ENCODE assay signal across 10 cellular contexts in the genomic region with DNA sequence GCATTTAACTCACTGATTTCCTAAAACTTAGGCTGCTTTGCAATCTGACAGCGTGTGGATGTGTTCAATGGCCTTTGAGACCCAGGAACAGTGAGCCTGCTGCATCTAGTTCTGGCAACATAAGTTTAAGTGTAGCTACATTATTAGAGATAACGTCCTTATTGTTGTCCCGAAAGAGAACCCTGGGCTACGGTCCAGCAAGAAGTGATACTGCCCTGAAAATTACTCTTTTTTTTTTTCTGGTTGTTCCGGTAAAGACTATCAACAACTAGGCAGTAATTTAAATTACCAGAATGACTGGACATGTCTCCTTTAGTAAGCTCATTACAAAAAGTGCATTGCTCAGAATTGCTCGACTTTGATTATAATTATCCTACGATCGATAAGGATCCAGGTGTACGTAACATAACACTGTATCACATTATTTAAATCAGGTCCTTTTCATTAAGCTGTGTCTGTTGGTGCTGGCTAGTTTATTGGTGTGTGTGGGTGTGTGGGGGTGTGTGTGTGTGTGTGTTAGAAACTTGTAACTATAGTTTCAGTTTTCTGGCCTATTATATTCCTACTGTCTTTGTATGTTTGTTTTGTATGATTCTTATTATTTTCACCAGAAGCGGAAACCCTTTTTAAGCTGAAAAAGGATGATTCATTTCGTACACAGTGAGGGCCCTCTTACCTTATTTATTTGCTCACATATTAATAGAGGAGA. TPM values are rescaled to one million over a fixed set of nuclear protein-coding genes. Genes with fewer than 3 reads are reported as not detected.
DNase-seq lines count a peak whose midpoint lies in the region; ATAC-seq and TF ChIP-seq lines count a peak whose summit lies in the region.
"Had no signal": no experiment of that assay in that cellular context is flagged by ENCODE, and none has a peak within 500 bp of the region (broad histone marks: within the 10 kb centered on the region; RNA-seq: fewer than 3 reads in every experiment).

No MANE protein-coding gene starts in this region.

- TF ChIP-seq CTCF in adrenal gland (IDR thresholded peaks at IDR 0.05) (no peak), nephron progenitor cell (IDR thresholded peaks at IDR 0.05) (no peak)

- peak overlapping the region; percentile 41 for H3K27ac Mint-ChIP-seq in stimulated activated naive CD8-positive, alpha-beta T cell treated with anti-CD3 and anti-CD28 coated beads, Interleukin-15, Interleukin-2, amounts not matched to agents 100 ng/mL and 50 ng/mL, for 24 hours
- peak overlapping the region; percentile 24 for H3K27ac Mint-ChIP-seq in nephron progenitor cell

- peaks cover 4% of the 10 kb centered on the region for H3K36me3 Mint-ChIP-seq in stimulated activated naive CD8-positive, alpha-beta T cell treated with anti-CD3 and anti-CD28 coated beads, Interleukin-15, Interleukin-2, amounts not matched to agents 100 ng/mL and 50 ng/mL, for 24 hours (ENCODE audit: low read depth)
- peaks cover 4% of the 10 kb centered on the region for H3K36me3 Mint-ChIP-seq in nephron progenitor cell (ENCODE audit: low read depth)

- no peaks in the 10 kb centered on the region for H3K9me3 Mint-ChIP-seq in stimulated activated naive CD8-positive, alpha-beta T cell treated with anti-CD3 and anti-CD28 coated beads, Interleukin-15, Interleukin-2, amounts not matched to agents 100 ng/mL and 50 ng/mL, for 24 hours
- no peaks in the 10 kb centered on the region for H3K9me3 Mint-ChIP-seq in nephron progenitor cell

- 19 to 25% (median 21%) methylated on average over 11 of the region's 11 CpGs for WGBS in adrenal gland, 4 donors

- no peak for DNase-seq in stimulated activated naive CD8-positive, alpha-beta T cell treated with anti-CD3 and anti-CD28 coated beads, Interleukin-15, Interleukin-2, amounts not matched to agents 100 U/mL and 50 U/mL, for 24 hours
- DNase-seq in adrenal gland = peak; percentile 41 to 72 (median 64)
- DNase-seq in nephron progenitor cell = no peak
- no peak for DNase-seq in left colon
- DNase-seq: DMS79, RPMI8226 had no signal

- H3K4me1 ChIP-seq in adrenal gland (replicated peaks in 1 of 2) = peaks cover 7 to 24% of the 10 kb centered on the region in 2 donors

- H3K4me3 ChIP-seq in adrenal gland = peak overlapping the region in 2 of 4 donors; percentile 86 to 90

- intact Hi-C loops in adrenal gland (cut with DNase I) (loop anchor here in 1 of 2 donors (10.0 kb wide), 2 partner anchors 100 to 240 kb away; no protein-coding TSS in a partner anchor), left colon (cut with DNase I, micrococcal nuclease) (no loop called here)

- no peaks in the 10 kb centered on the region for H3K27me3 ChIP-seq in adrenal gland

- no peak for ATAC-seq in stimulated activated naive CD8-positive, alpha-beta T cell treated with anti-CD3 and anti-CD28 coated beads, Interleukin-15, Interleukin-2, amounts not matched to agents 100 U/mL and 50 U/mL, for 24 hours
- ATAC-seq in left colon (no peak), GM18502 (IDR thresholded peaks at IDR 0.05; ENCODE audit: poor library complexity, unreplicated experiment) (no peak), GM21381 (IDR thresholded peaks at IDR 0.05; ENCODE audit: unreplicated experiment) (no peak), HG03045 (IDR thresholded peaks at IDR 0.05; ENCODE audit: unreplicated experiment) (no peak)

- H3K27me3 Mint-ChIP-seq in stimulated activated naive CD8-positive, alpha-beta T cell treated with anti-CD3 and anti-CD28 coated beads, Interleukin-15, Interleukin-2, amounts not matched to agents 100 ng/mL and 50 ng/mL, for 24 hours = peaks cover 43% of the 10 kb centered on the region
- H3K27me3 Mint-ChIP-seq in nephron progenitor cell (ENCODE audit: low read depth, poor library complexity) = no peaks in the 10 kb centered on the region

- no peak for TF ChIP-seq POLR2A in adrenal gland (IDR thresholded peaks at IDR 0.05)

- H3K36me3 ChIP-seq in adrenal gland (replicated peaks in 1 of 2) = no peaks in the 10 kb centered on the region

- peak overlapping the region; percentile 60 to 95 (median 87) for H3K27ac ChIP-seq in adrenal gland

- H3K9me3 ChIP-seq in adrenal gland (replicated peaks in 1 of 3) = no peaks in the 10 kb centered on the region

- peaks cover 65% of the 10 kb centered on the region for H3K4me1 Mint-ChIP-seq in stimulated activated naive CD8-positive, alpha-beta T cell treated with anti-CD3 and anti-CD28 coated beads, Interleukin-15, Interleukin-2, amounts not matched to agents 100 ng/mL and 50 ng/mL, for 24 hours (ENCODE audit: low read depth)
- H3K4me1 Mint-ChIP-seq in nephron progenitor cell = peaks cover 70% of the 10 kb centered on the region

- peak overlapping the region; percentile 91 for H3K4me3 Mint-ChIP-seq in stimulated activated naive CD8-positive, alpha-beta T cell treated with anti-CD3 and anti-CD28 coated beads, Interleukin-15, Interleukin-2, amounts not matched to agents 100 ng/mL and 50 ng/mL, for 24 hours
- peak overlapping the region; percentile 97 for H3K4me3 Mint-ChIP-seq in nephron progenitor cell

RNA-seq across cellular contexts. Expression of a gene that starts 3.0 kb away (rescaled TPM):
- total RNA-seq in adrenal gland (10 to 100 TPM; 29.1 to 87.1 (median 65.1) TPM), left colon (1 to 10 TPM; 1.7 to 4.9 TPM)
- polyA plus RNA-seq in adrenal gland = 10 to 100 TPM; 29.9 to 49.8 (median 37.7) TPM

Comparison
In these comparisons a context has a peak if more than half of its experiments do, and no peak if none do; other contexts are left out.
1. DNase-seq: peak in adrenal gland (7 of 7); none in stimulated activated naive CD8-positive, alpha-beta T cell treated with anti-CD3 and anti-CD28 coated beads, Interleukin-15, Interleukin-2, amounts not matched to agents 100 U/mL and 50 U/mL, for 24 hours (single experiment), nephron progenitor cell (single experiment) and left colon (0 of 2).
2. RNA of a gene that starts 3.0 kb away (total RNA-seq): 29.1 to 87.1 TPM in adrenal gland; 1.7 to 4.9 TPM in left colon; every median in the first group is over 4 times any median in the second.